1 cellular context compared by ENCODE assay signal in genomic region chr9:89664896-89665329, GRCh38.
A peak's percentile ranks its signal among the peaks of the same experiment; 100 is the strongest.
TF ChIP-seq lines count a peak whose summit lies in the region.

No MANE protein-coding gene starts in this region.

TF ChIP-seq in GM23338, 12 proteins besides CTCF, POLR2A, EP300 and RAD21 (continued from another document):
- TF ChIP-seq, protein P1, sequence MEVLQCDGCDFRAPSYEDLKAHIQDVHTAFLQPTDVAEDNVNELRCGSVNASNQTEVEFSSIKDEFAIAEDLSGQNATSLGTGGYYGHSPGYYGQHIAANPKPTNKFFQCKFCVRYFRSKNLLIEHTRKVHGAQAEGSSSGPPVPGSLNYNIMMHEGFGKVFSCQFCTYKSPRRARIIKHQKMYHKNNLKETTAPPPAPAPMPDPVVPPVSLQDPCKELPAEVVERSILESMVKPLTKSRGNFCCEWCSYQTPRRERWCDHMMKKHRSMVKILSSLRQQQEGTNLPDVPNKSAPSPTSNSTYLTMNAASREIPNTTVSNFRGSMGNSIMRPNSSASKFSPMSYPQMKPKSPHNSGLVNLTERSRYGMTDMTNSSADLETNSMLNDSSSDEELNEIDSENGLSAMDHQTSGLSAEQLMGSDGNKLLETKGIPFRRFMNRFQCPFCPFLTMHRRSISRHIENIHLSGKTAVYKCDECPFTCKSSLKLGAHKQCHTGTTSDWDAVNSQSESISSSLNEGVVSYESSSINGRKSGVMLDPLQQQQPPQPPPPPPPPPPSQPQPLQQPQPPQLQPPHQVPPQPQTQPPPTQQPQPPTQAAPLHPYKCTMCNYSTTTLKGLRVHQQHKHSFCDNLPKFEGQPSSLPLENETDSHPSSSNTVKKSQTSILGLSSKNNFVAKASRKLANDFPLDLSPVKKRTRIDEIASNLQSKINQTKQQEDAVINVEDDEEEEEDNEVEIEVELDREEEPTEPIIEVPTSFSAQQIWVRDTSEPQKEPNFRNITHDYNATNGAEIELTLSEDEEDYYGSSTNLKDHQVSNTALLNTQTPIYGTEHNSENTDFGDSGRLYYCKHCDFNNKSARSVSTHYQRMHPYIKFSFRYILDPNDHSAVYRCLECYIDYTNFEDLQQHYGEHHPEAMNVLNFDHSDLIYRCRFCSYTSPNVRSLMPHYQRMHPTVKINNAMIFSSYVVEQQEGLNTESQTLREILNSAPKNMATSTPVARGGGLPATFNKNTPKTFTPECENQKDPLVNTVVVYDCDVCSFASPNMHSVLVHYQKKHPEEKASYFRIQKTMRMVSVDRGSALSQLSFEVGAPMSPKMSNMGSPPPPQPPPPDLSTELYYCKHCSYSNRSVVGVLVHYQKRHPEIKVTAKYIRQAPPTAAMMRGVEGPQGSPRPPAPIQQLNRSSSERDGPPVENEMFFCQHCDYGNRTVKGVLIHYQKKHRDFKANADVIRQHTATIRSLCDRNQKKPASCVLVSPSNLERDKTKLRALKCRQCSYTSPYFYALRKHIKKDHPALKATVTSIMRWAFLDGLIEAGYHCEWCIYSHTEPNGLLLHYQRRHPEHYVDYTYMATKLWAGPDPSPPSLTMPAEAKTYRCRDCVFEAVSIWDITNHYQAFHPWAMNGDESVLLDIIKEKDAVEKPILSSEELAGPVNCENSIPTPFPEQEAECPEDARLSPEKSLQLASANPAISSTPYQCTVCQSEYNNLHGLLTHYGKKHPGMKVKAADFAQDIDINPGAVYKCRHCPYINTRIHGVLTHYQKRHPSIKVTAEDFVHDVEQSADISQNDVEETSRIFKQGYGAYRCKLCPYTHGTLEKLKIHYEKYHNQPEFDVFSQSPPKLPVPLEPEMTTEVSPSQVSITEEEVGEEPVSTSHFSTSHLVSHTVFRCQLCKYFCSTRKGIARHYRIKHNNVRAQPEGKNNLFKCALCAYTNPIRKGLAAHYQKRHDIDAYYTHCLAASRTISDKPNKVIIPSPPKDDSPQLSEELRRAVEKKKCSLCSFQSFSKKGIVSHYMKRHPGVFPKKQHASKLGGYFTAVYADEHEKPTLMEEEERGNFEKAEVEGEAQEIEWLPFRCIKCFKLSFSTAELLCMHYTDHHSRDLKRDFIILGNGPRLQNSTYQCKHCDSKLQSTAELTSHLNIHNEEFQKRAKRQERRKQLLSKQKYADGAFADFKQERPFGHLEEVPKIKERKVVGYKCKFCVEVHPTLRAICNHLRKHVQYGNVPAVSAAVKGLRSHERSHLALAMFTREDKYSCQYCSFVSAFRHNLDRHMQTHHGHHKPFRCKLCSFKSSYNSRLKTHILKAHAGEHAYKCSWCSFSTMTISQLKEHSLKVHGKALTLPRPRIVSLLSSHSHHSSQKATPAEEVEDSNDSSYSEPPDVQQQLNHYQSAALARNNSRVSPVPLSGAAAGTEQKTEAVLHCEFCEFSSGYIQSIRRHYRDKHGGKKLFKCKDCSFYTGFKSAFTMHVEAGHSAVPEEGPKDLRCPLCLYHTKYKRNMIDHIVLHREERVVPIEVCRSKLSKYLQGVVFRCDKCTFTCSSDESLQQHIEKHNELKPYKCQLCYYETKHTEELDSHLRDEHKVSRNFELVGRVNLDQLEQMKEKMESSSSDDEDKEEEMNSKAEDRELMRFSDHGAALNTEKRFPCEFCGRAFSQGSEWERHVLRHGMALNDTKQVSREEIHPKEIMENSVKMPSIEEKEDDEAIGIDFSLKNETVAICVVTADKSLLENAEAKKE (CRISPR knock-in tag; IDR thresholded peaks at IDR 0.05): 0 out of 2 replicates have a peak, but pooled peaks have one; percentile 26
